In the genomic region with DNA sequence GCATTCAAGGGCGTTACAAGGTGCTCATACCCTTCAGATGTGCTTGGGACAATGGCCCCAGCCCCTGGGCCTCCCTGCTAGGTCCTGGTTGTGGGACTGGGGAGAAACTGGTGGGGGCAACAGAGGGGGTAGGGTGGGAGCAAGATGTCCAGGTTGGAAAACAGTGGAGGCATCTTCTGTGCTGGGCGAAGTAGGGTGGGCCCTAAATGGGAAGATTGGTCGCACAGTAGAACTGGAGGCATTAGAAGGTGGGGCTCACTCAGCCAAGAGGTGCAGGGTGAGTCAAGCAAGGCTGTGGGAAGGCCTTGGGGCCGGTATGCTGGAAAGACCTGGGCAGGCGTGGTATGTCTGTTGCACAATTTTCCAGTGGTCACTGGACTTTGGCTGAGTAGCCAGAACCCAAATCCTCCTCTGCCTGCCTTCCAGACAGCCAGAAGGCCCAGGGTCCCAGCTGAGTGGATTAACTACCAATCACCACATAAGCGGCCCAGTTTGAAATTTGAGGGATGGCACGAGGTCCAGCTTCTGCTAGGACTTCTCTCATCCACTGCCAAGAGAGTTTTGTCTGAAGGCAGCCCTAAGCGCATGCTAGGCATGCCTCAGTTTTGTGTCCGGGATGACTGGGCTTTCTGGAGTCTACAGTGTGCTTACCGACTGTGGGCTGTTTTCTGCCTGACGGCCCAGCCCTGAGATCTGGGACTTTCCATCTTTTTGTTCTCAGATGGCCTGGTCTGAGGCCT, we compare ENCODE assay signal across 15 cellular contexts.
DNase-seq lines count a peak whose midpoint lies in the region; ATAC-seq and TF ChIP-seq lines count a peak whose summit lies in the region.
"Had no signal": no experiment of that assay in that cellular context is flagged by ENCODE, and none has a peak within 500 bp of the region (broad histone marks: within the 10 kb centered on the region; RNA-seq: fewer than 3 reads in every experiment).

No MANE protein-coding gene starts in this region.

- H3K9me3 ChIP-seq in liver (ENCODE audit: control insufficient read depth in 4 of 4, low read length in 3 of 4) (no peaks in the 10 kb centered on the region), suprapubic skin (no peaks in the 10 kb centered on the region), esophagus muscularis mucosa (no peaks in the 10 kb centered on the region)
- H3K9me3 ChIP-seq in effector memory CD4-positive, alpha-beta T cell (ENCODE audit: control insufficient read depth, low read length), result no peaks in the 10 kb centered on the region
- H3K9me3 ChIP-seq: Peyer's patch had no signal

- ATAC-seq in HG02852 (IDR thresholded peaks at IDR 0.05; ENCODE audit: unreplicated experiment) (no peak), GM19452 (IDR thresholded peaks at IDR 0.05; ENCODE audit: unreplicated experiment) (no peak)
- ATAC-seq: activated T-cell treated with anti-CD3 and anti-CD28 coated beads, Interleukin-2, amount 50 U/mL, for 72 hours had no signal

- H3K4me1 ChIP-seq in liver (ENCODE audit: control insufficient read depth in 4 of 4, insufficient read depth in 4 of 4, low read length in 3 of 4), result peaks cover 0 to 2% (median 0%) of the 10 kb centered on the region in 4 donors
- H3K4me1 ChIP-seq in suprapubic skin, result peaks cover 47% of the 10 kb centered on the region
- no peaks in the 10 kb centered on the region for H3K4me1 ChIP-seq in effector memory CD4-positive, alpha-beta T cell (ENCODE audit: control insufficient read depth, insufficient read depth, low read length, poor library complexity, severe bottlenecking)
- H3K4me1 ChIP-seq in esophagus muscularis mucosa, result no peaks in the 10 kb centered on the region
- H3K4me1 ChIP-seq: Peyer's patch had no signal

- TF ChIP-seq EP300 in suprapubic skin (IDR thresholded peaks at IDR 0.05), result no peak
- TF ChIP-seq EP300 in esophagus muscularis mucosa (IDR thresholded peaks at IDR 0.05), result no peak

- TF ChIP-seq RAD21 in liver (IDR thresholded peaks at IDR 0.05), result peak in 1 of 2 donors; percentile 26

- H3K27ac ChIP-seq in liver (ENCODE audit: low read depth in 1 of 2, low read length in 2 of 2) (no peak overlapping the region), suprapubic skin (peak overlapping the region; percentile 82), esophagus muscularis mucosa (replicated peaks in 1 of 4) (no peak overlapping the region)
- no peak overlapping the region for H3K27ac ChIP-seq in effector memory CD4-positive, alpha-beta T cell (ENCODE audit: insufficient read depth, low read length, poor library complexity, severe bottlenecking)

- no TSS peak for BruUV-seq in MCF 10A (replicated peaks; lab: Mats Ljungman, UMichigan)

- H3K27ac Mint-ChIP-seq in MCF 10A (ENCODE audit: low read depth, unreplicated experiment), result no peak overlapping the region
- H3K27ac Mint-ChIP-seq: activated T-cell treated with anti-CD3 and anti-CD28 coated beads, Interleukin-2, amount 50 U/mL, for 72 hours; natural killer cell treated with Interleukin-12 subunit alpha and Interleukin-12 subunit beta and Interleukin-15 and Interleukin-18, amount 100 ng/mL, for 72 hours had no signal

- WGBS in liver, result 82% methylated on average over 11 of the region's 11 CpGs
- WGBS in suprapubic skin, result 82% methylated on average over 6 of the region's 11 CpGs
- 88% methylated on average over 11 of the region's 11 CpGs for WGBS in esophagus muscularis mucosa

- CTCF ChIA-PET in MCF 10A (lab: Yijun Ruan, JAX), result interaction anchor here (0.6 to 2.2 kb wide), 5 partner anchors 8 to 227 kb away, joined by 3 to 8 read pairs (median 5); no protein-coding TSS in a partner anchor

- H3K36me3 ChIP-seq in liver (ENCODE audit: control insufficient read depth in 4 of 4, insufficient read depth in 3 of 4, low read depth in 1 of 4, low read length in 3 of 4) (no peaks in the 10 kb centered on the region), suprapubic skin (no peaks in the 10 kb centered on the region), esophagus muscularis mucosa (no peaks in the 10 kb centered on the region)
- no peaks in the 10 kb centered on the region for H3K36me3 ChIP-seq in effector memory CD4-positive, alpha-beta T cell (ENCODE audit: control insufficient read depth, insufficient read depth, low read length)
- H3K36me3 ChIP-seq: Peyer's patch had no signal

- H3K9ac ChIP-seq in liver (ENCODE audit: low read depth in 1 of 2, low read length in 2 of 2), result no peak overlapping the region

- H3K9me3 Mint-ChIP-seq in MCF 10A (ENCODE audit: unreplicated experiment), result no peaks in the 10 kb centered on the region
- H3K9me3 Mint-ChIP-seq: activated T-cell treated with anti-CD3 and anti-CD28 coated beads, Interleukin-2, amount 50 U/mL, for 72 hours; CD4-positive, alpha-beta memory T cell; natural killer cell treated with Interleukin-12 subunit alpha and Interleukin-12 subunit beta and Interleukin-15 and Interleukin-18, amount 100 ng/mL, for 72 hours had no signal

- TF ChIP-seq CTCF in MCF 10A (IDR thresholded peaks at IDR 0.05; ENCODE audit: unreplicated experiment) (no peak), liver (IDR thresholded peaks at IDR 0.05; ENCODE audit: low read depth, low read length, missing input control) (no peak), suprapubic skin (IDR thresholded peaks at IDR 0.05) (no peak), esophagus muscularis mucosa (IDR thresholded peaks at IDR 0.05) (no peak)

- POLR2A ChIA-PET in MCF 10A (lab: Yijun Ruan, JAX), result interaction anchor here (0.7 kb wide), 1 partner anchor 16 kb away, joined by 4 read pairs; no protein-coding TSS in a partner anchor

- no peaks in the 10 kb centered on the region for H3K36me3 Mint-ChIP-seq in MCF 10A (ENCODE audit: insufficient read depth, unreplicated experiment)
- H3K36me3 Mint-ChIP-seq: CD4-positive, alpha-beta memory T cell; natural killer cell treated with Interleukin-12 subunit alpha and Interleukin-12 subunit beta and Interleukin-15 and Interleukin-18, amount 100 ng/mL, for 72 hours had no signal

- H3K4me3 Mint-ChIP-seq in MCF 10A (ENCODE audit: unreplicated experiment), result no peak overlapping the region
- H3K4me3 Mint-ChIP-seq: activated T-cell treated with anti-CD3 and anti-CD28 coated beads, Interleukin-2, amount 50 U/mL, for 72 hours; CD4-positive, alpha-beta memory T cell; natural killer cell treated with Interleukin-12 subunit alpha and Interleukin-12 subunit beta and Interleukin-15 and Interleukin-18, amount 100 ng/mL, for 72 hours had no signal

- H3K4me3 ChIP-seq in liver (ENCODE audit: low read depth in 1 of 3, low read length in 3 of 3) (no peak overlapping the region), suprapubic skin (no peak overlapping the region), esophagus muscularis mucosa (no peak overlapping the region)
- no peak overlapping the region for H3K4me3 ChIP-seq in effector memory CD4-positive, alpha-beta T cell (ENCODE audit: insufficient read depth, low read depth, low read length, poor library complexity, severe bottlenecking)
- H3K4me3 ChIP-seq: Peyer's patch had no signal

- H3K27me3 Mint-ChIP-seq in MCF 10A (ENCODE audit: insufficient read depth, unreplicated experiment), result peaks cover 8% of the 10 kb centered on the region
- H3K27me3 Mint-ChIP-seq: CD4-positive, alpha-beta memory T cell had no signal

- peak; percentile 24 for DNase-seq in HS-27A (ENCODE audit: low read depth)
- peak; percentile 65 for DNase-seq in MCF 10A (ENCODE audit: unreplicated experiment)
- DNase-seq in suprapubic skin (ENCODE audit: low spot score in 2 of 2), result peak in 1 of 2 donors; percentile 80
- no peak for DNase-seq in effector memory CD4-positive, alpha-beta T cell
- no peak for DNase-seq in esophagus muscularis mucosa (ENCODE audit: extremely low spot score)
- DNase-seq: activated CD4-positive, alpha-beta T cell treated with anti-CD3 and anti-CD28 coated beads for 4 hours; activated T-cell treated with anti-CD3 and anti-CD28 coated beads, Interleukin-2, amount 50 U/mL, for 72 hours; CD4-positive, alpha-beta memory T cell; NCI-H2171 treated with DMSO at 0.1 percent for 48 hours; T-helper 2 cell had no signal

- intact Hi-C loops in MCF 10A (cut with micrococcal nuclease), result no loop called here
- intact Hi-C loops in esophagus muscularis mucosa (cut with DNase I), result no loop called here

- H3K27me3 ChIP-seq in liver (ENCODE audit: control insufficient read depth in 4 of 4, insufficient read depth in 4 of 4, low read length in 3 of 4) (no peaks in the 10 kb centered on the region), suprapubic skin (no peaks in the 10 kb centered on the region), esophagus muscularis mucosa (no peaks in the 10 kb centered on the region)
- no peaks in the 10 kb centered on the region for H3K27me3 ChIP-seq in effector memory CD4-positive, alpha-beta T cell (replicated peaks; ENCODE audit: control insufficient read depth, insufficient read depth, low read length, poor library complexity, severe bottlenecking)
- H3K27me3 ChIP-seq: Peyer's patch had no signal

- TF ChIP-seq POLR2A in suprapubic skin (IDR thresholded peaks at IDR 0.05) (no peak), esophagus muscularis mucosa (IDR thresholded peaks at IDR 0.05; ENCODE audit: low read depth) (no peak)

- no peaks in the 10 kb centered on the region for H3K4me1 Mint-ChIP-seq in MCF 10A (ENCODE audit: insufficient read depth, unreplicated experiment)
- H3K4me1 Mint-ChIP-seq: CD4-positive, alpha-beta memory T cell had no signal

TF ChIP-seq in liver, 16 proteins besides CTCF, POLR2A, EP300 and RAD21:
- TF ChIP-seq FOXA2 (IDR thresholded peaks at IDR 0.05), result no peak
- TF ChIP-seq, protein P1, sequence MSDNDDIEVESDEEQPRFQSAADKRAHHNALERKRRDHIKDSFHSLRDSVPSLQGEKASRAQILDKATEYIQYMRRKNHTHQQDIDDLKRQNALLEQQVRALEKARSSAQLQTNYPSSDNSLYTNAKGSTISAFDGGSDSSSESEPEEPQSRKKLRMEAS (IDR thresholded peaks at IDR 0.05), result no peak
- TF ChIP-seq RXRA (IDR thresholded peaks at IDR 0.05), result peak; percentile 39 to 61
- peak; percentile 81 to 87 for TF ChIP-seq HNF4A (conservative IDR thresholded peaks at IDR 0.05)
- peak in 1 of 2 donors; percentile 51 for TF ChIP-seq EGR1 (IDR thresholded peaks at IDR 0.05; ENCODE audit: low read depth in 2 of 2)
- peak; percentile 48 for TF ChIP-seq HNF4G (IDR thresholded peaks at IDR 0.05)
- TF ChIP-seq SP1 (IDR thresholded peaks at IDR 0.05), result peak; percentile 64

Comparison
In these comparisons a context has a peak if more than half of its experiments do, and no peak if none do; other contexts are left out.
1. DNase-seq: peak in HS-27A (single experiment) and MCF 10A (single experiment); none in effector memory CD4-positive, alpha-beta T cell (0 of 3) and esophagus muscularis mucosa (single experiment).